In genomic region chr2:150598383-150598782, GRCh38 we compare ENCODE assay signal across 24 cellular contexts.
DNase-seq lines count a peak whose midpoint lies in the region; ATAC-seq, FAIRE-seq and TF ChIP-seq lines count a peak whose summit lies in the region.
"Had no signal": no experiment of that assay in that cellular context is flagged by ENCODE, and none has a peak within 500 bp of the region (broad histone marks: within the 10 kb centered on the region; RNA-seq: fewer than 3 reads in every experiment).

No MANE protein-coding gene starts in this region.

- no peaks in the 10 kb centered on the region for H3K27me3 ChIP-seq in liver (ENCODE audit: control insufficient read depth in 4 of 4, insufficient read depth in 4 of 4, low read length in 3 of 4)
- no peaks in the 10 kb centered on the region for H3K27me3 ChIP-seq in HepG2 (ENCODE audit: control insufficient read depth in 1 of 2, insufficient read depth in 2 of 2, low read length in 2 of 2)
- no peaks in the 10 kb centered on the region for H3K27me3 ChIP-seq in keratinocyte (ENCODE audit: control insufficient read depth, extremely low read depth, insufficient read depth, low read length)
- H3K27me3 ChIP-seq: brain microvascular endothelial cell, colonic mucosa, transverse colon had no signal

- in situ Hi-C loops in HepG2 (cut with HindIII; ENCODE audit: extremely low pct_ligation_motif_present, low pct_unique_long_range_greater_than_20kb), result no loop called here

- H3K9ac ChIP-seq in liver (ENCODE audit: low read depth in 1 of 2, low read length in 2 of 2), result no peak overlapping the region
- H3K9ac ChIP-seq in HepG2 (ENCODE audit: insufficient read depth, low read depth, low read length), result no peak overlapping the region
- H3K9ac ChIP-seq in keratinocyte (ENCODE audit: control insufficient read depth, extremely low read depth, insufficient read depth, low read length), result no peak overlapping the region
- H3K9ac ChIP-seq: parathyroid adenoma had no signal

- H3K36me3 ChIP-seq in liver (ENCODE audit: control insufficient read depth in 4 of 4, insufficient read depth in 3 of 4, low read depth in 1 of 4, low read length in 3 of 4) (no peaks in the 10 kb centered on the region), HepG2 (replicated peaks in 1 of 2; ENCODE audit: control insufficient read depth in 1 of 2, insufficient read depth in 2 of 2, low read length in 2 of 2) (no peaks in the 10 kb centered on the region), keratinocyte (ENCODE audit: control insufficient read depth in 2 of 2, extremely low read depth in 1 of 2, insufficient read depth in 2 of 2, low read length in 2 of 2) (no peaks in the 10 kb centered on the region)
- H3K36me3 ChIP-seq: brain microvascular endothelial cell, colonic mucosa, transverse colon had no signal

- no peak for TF ChIP-seq POLR2A in HepG2 (IDR thresholded peaks at IDR 0.05; ENCODE audit: insufficient read depth in 1 of 2, low read depth in 2 of 2, low read length in 2 of 2)

- intact Hi-C loops in HepG2 (cut with micrococcal nuclease; ENCODE audit: unreplicated experiment), result no loop called here

- H3K9me3 ChIP-seq in liver (ENCODE audit: control insufficient read depth in 4 of 4, low read length in 3 of 4) (no peaks in the 10 kb centered on the region), HepG2 (ENCODE audit: low read length) (no peaks in the 10 kb centered on the region), keratinocyte (ENCODE audit: control insufficient read depth, low read depth, low read length) (no peaks in the 10 kb centered on the region)
- H3K9me3 ChIP-seq: colonic mucosa, transverse colon had no signal

- peaks cover 2 to 16% (median 5%) of the 10 kb centered on the region in 4 donors for H3K4me1 ChIP-seq in liver (ENCODE audit: control insufficient read depth in 4 of 4, insufficient read depth in 4 of 4, low read length in 3 of 4)
- peaks cover 8% of the 10 kb centered on the region for H3K4me1 ChIP-seq in HepG2 (ENCODE audit: insufficient read depth, low read length)
- H3K4me1 ChIP-seq in keratinocyte (ENCODE audit: control insufficient read depth, extremely low read depth, insufficient read depth, low read length), result peaks cover 5% of the 10 kb centered on the region
- H3K4me1 ChIP-seq: parathyroid adenoma had no signal

- H3K9me1 ChIP-seq in keratinocyte (ENCODE audit: control insufficient read depth, extremely low read depth, insufficient read depth, low read length), result no peaks in the 10 kb centered on the region

- ATAC-seq in HepG2, result no peak
- ATAC-seq: natural killer cell treated with Interleukin-12 subunit alpha and Interleukin-12 subunit beta and Interleukin-15 and Interleukin-18, amount 100 ng/mL, for 72 hours; Panc1; right cardiac atrium; stimulated activated naive CD8-positive, alpha-beta T cell treated with anti-CD3 and anti-CD28 coated beads, Interleukin-15, amount 100 ng/mL, for 72 hours had no signal

- H3K27ac ChIP-seq in liver (ENCODE audit: low read depth in 1 of 2, low read length in 2 of 2) (peak overlapping the region; percentile 2 to 5), HepG2 (ENCODE audit: extremely low read length, insufficient read depth, low read length) (no peak overlapping the region), keratinocyte (ENCODE audit: control insufficient read depth, insufficient read depth, low read length) (no peak overlapping the region)
- H3K27ac ChIP-seq: brain microvascular endothelial cell, colonic mucosa, parathyroid adenoma, transverse colon, VCaP had no signal

- POLR2A ChIA-PET in HepG2 (lab: Yijun Ruan, JAX), result no interaction called here

- H3K4me2 ChIP-seq in HepG2 (ENCODE audit: low read depth, low read length) (no peak overlapping the region), keratinocyte (ENCODE audit: control insufficient read depth, extremely low read depth, insufficient read depth, low read depth, low read length) (no peak overlapping the region)

- no peak for DNase-seq in HepG2 (ENCODE audit: low spot score)
- DNase-seq in NCI-H69 (lab: John Stamatoyannopoulos, UW), result peak; percentile 70
- no peak for DNase-seq in keratinocyte (ENCODE audit: low read depth, low spot score)
- DNase-seq in NCI-H1105 (lab: John Stamatoyannopoulos, UW), result no peak
- no peak for DNase-seq in frontal cortex (ENCODE audit: low spot score in 2 of 2)
- DNase-seq in Ammon's horn (ENCODE audit: low spot score), result no peak
- no peak for DNase-seq in midbrain (lab: John Stamatoyannopoulos, UW)
- DNase-seq: activated CD8-positive, alpha-beta memory T cell treated with anti-CD3 and anti-CD28 coated beads, Interleukin-2, amount 50 U/mL, for 4 hours; brain microvascular endothelial cell; C1 segment of cervical spinal cord; Calu3; colonic mucosa; glutamatergic neuron; Karpas-422; NCI-H187 treated with DMSO at 0.1 percent for 48 hours; NCI-H2227 treated with DMSO at 0.1 percent for 48 hours; right cardiac atrium; stimulated activated naive CD8-positive, alpha-beta T cell treated with anti-CD3 and anti-CD28 coated beads, Interleukin-15, amount 100 ng/mL, for 72 hours; transverse colon had no signal

- dilution Hi-C loops in keratinocyte (cut with MboI; ENCODE audit: extremely low pct_ligation_motif_present, low sequenced_read_pairs), result no loop called here

- WGBS in liver, result 13% methylated on average over 2 of the region's 2 CpGs
- WGBS in HepG2 (ENCODE audit: low lambda C conversion rate), result 29% methylated on average over 2 of the region's 2 CpGs

- TF ChIP-seq CTCF in liver (IDR thresholded peaks at IDR 0.05; ENCODE audit: low read depth, low read length, missing input control) (no peak), HepG2 (CRISPR knock-in tag; IDR thresholded peaks at IDR 0.05) (no peak), keratinocyte (optimal IDR thresholded peaks at IDR 0.05 in 1 of 3, IDR thresholded peaks at IDR 0.05 in 1 of 3, conservative IDR thresholded peaks at IDR 0.05 in 1 of 3; ENCODE audit: extremely low read depth in 1 of 3, insufficient read depth in 2 of 3, low read length in 3 of 3) (no peak)

- BruUV-seq in HepG2 (replicated peaks; lab: Mats Ljungman, UMichigan), result no TSS peak

- TF ChIP-seq RAD21 in liver (IDR thresholded peaks at IDR 0.05), result peak; percentile 54 to 67
- TF ChIP-seq RAD21 in HepG2 (CRISPR knock-in tag; IDR thresholded peaks at IDR 0.05), result no peak

- H3K79me2 ChIP-seq in HepG2 (ENCODE audit: insufficient read depth, low read length) (no peaks in the 10 kb centered on the region), keratinocyte (ENCODE audit: control insufficient read depth, insufficient read depth, low read length) (no peaks in the 10 kb centered on the region)
- H3K79me2 ChIP-seq: parathyroid adenoma had no signal

- TF ChIP-seq EP300 in HepG2 (IDR thresholded peaks at IDR 0.05; ENCODE audit: low read depth in 2 of 2, low read length in 2 of 2) (no peak), HepG2 (CRISPR knock-in tag; IDR thresholded peaks at IDR 0.05; ENCODE audit: borderline replicate concordance) (no peak)

- CTCF ChIA-PET in HepG2 (lab: Yijun Ruan, JAX; ENCODE audit: low intra/inter-chr PET ratio, low total read pairs), result no interaction called here

- no peak overlapping the region for H2AFZ ChIP-seq in HepG2 (ENCODE audit: low read length)
- H2AFZ ChIP-seq in keratinocyte (ENCODE audit: control insufficient read depth, low read length), result peak overlapping the region; percentile 55
- H2AFZ ChIP-seq: parathyroid adenoma had no signal

- H3K4me3 ChIP-seq in liver (ENCODE audit: low read depth in 1 of 3, low read length in 3 of 3), result no peak overlapping the region
- no peak overlapping the region for H3K4me3 ChIP-seq in HepG2 (replicated peaks in 1 of 3; ENCODE audit: insufficient read depth in 1 of 3, low read depth in 2 of 3, low read length in 3 of 3)
- no peak overlapping the region for H3K4me3 ChIP-seq in keratinocyte (ENCODE audit: control insufficient read depth in 2 of 3, extremely low read depth in 1 of 3, insufficient read depth in 2 of 3, low read depth in 1 of 3, low read length in 3 of 3)
- H3K4me3 ChIP-seq: colonic mucosa, transverse colon had no signal

- H4K20me1 ChIP-seq in HepG2 (ENCODE audit: insufficient read depth, low read length) (no peaks in the 10 kb centered on the region), keratinocyte (ENCODE audit: control insufficient read depth, extremely low read depth, insufficient read depth, low read length) (no peaks in the 10 kb centered on the region)

- FAIRE-seq in HepG2 (lab: Jason Lieb, UNC), result no peak
- FAIRE-seq in keratinocyte (lab: Jason Lieb, UNC), result no peak
- FAIRE-seq in frontal cortex (lab: Jason Lieb, UNC), result no peak

TF ChIP-seq in liver, 16 proteins besides CTCF, POLR2A, EP300 and RAD21 (continues in another document):
- TF ChIP-seq FOXA1 (IDR thresholded peaks at IDR 0.05), result peak; percentile 92
- TF ChIP-seq FOXA2 (IDR thresholded peaks at IDR 0.05), result peak; percentile 90

TF ChIP-seq in HepG2, 621 proteins besides CTCF, POLR2A, EP300 and RAD21 (continues in another document):
- TF ChIP-seq ZNF768 (CRISPR knock-in tag; IDR thresholded peaks at IDR 0.05) (no peak), TEAD2 (CRISPR knock-in tag; IDR thresholded peaks at IDR 0.05) (no peak)
- TF ChIP-seq, protein P1, sequence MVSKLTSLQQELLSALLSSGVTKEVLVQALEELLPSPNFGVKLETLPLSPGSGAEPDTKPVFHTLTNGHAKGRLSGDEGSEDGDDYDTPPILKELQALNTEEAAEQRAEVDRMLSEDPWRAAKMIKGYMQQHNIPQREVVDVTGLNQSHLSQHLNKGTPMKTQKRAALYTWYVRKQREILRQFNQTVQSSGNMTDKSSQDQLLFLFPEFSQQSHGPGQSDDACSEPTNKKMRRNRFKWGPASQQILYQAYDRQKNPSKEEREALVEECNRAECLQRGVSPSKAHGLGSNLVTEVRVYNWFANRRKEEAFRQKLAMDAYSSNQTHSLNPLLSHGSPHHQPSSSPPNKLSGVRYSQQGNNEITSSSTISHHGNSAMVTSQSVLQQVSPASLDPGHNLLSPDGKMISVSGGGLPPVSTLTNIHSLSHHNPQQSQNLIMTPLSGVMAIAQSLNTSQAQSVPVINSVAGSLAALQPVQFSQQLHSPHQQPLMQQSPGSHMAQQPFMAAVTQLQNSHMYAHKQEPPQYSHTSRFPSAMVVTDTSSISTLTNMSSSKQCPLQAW (CRISPR knock-in tag; IDR thresholded peaks at IDR 0.05), result no peak

Comparison
In these comparisons a context has a peak if more than half of its experiments do, and no peak if none do; other contexts are left out.
1. H3K27ac ChIP-seq: peak in liver (2 of 2); none in HepG2 (single experiment) and keratinocyte (single experiment).